In the genomic region with DNA sequence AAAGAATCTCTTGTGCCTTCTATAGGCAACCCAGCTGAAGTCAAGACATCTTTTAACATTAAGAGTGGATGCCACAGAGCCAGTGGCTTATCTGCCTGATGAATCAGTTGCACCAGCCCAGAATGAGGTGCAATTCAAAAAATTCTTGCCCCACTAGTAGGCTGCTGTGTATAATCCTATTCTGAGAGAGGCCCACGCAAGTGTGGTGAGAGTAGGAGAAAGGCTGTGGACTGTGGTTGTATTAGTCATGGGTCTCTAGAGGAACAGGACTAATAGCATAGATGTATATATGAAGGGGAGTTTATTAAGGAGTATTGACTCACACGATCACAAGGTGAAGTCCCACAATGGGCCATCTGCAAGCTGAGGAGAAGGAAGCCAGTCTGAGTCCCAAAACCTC, we compare ENCODE assay signal across 15 cellular contexts.
DNase-seq lines count a peak whose midpoint lies in the region; ATAC-seq, FAIRE-seq and TF ChIP-seq lines count a peak whose summit lies in the region.
"Had no signal": no experiment of that assay in that cellular context is flagged by ENCODE, and none has a peak within 500 bp of the region (broad histone marks: within the 10 kb centered on the region; RNA-seq: fewer than 3 reads in every experiment).

No MANE protein-coding gene starts in this region.

- H3K27ac Mint-ChIP-seq in activated T-helper 1 cell treated with anti-CD3 and anti-CD28 coated beads, Interleukin-12 subunit alpha, Interleukin-12 subunit beta, Interleukin-2, Interleukin-4 antibody, amounts not matched to agents 30 ng/mL and 10 ng/mL and 1 ng/mL, durations not matched to agents 14 hours and 24 hours and 36 hours = no peak overlapping the region
- H3K27ac Mint-ChIP-seq: endodermal cell, memory B cell, WTC11 had no signal

- no peak for FAIRE-seq in bronchial epithelial cell (lab: Jason Lieb, UNC)
- FAIRE-seq: GM12878, H54 had no signal

- no peaks in the 10 kb centered on the region for H3K9me3 Mint-ChIP-seq in activated T-helper 1 cell treated with anti-CD3 and anti-CD28 coated beads, Interleukin-12 subunit alpha, Interleukin-12 subunit beta, Interleukin-2, Interleukin-4 antibody, amounts not matched to agents 30 ng/mL and 10 ng/mL and 1 ng/mL, durations not matched to agents 14 hours and 24 hours and 36 hours

- H3K4me3 ChIP-seq in bronchial epithelial cell (ENCODE audit: low read depth, low read length) = no peak overlapping the region
- H3K4me3 ChIP-seq: GM12878, psoas muscle had no signal

- H3K4me3 Mint-ChIP-seq in activated T-helper 1 cell treated with anti-CD3 and anti-CD28 coated beads, Interleukin-12 subunit alpha, Interleukin-12 subunit beta, Interleukin-2, Interleukin-4 antibody, amounts not matched to agents 30 ng/mL and 10 ng/mL and 1 ng/mL, durations not matched to agents 14 hours and 24 hours and 36 hours = no peak overlapping the region
- H3K4me3 Mint-ChIP-seq: endodermal cell, memory B cell, WTC11 had no signal

- H3K4me1 Mint-ChIP-seq in activated T-helper 1 cell treated with anti-CD3 and anti-CD28 coated beads, Interleukin-12 subunit alpha, Interleukin-12 subunit beta, Interleukin-2, Interleukin-4 antibody, amounts not matched to agents 30 ng/mL and 10 ng/mL and 1 ng/mL, durations not matched to agents 14 hours and 24 hours and 36 hours (ENCODE audit: low read depth) = peaks cover 27% of the 10 kb centered on the region
- H3K4me1 Mint-ChIP-seq: memory B cell, WTC11 had no signal

- intact Hi-C loops in activated T-helper 1 cell treated with anti-CD3 and anti-CD28 coated beads, Interleukin-12 subunit alpha, Interleukin-12 subunit beta, Interleukin-2, Interleukin-4 antibody, amounts not matched to agents 30 ng/mL and 10 ng/mL and 1 ng/mL, durations not matched to agents 14 hours and 24 hours and 36 hours (cut with micrococcal nuclease) = loop anchor here (2.0 to 10.0 kb wide), 4 partner anchors 25 to 1939 kb away; partner anchors contain the start of gene KRTAP21-3

- peak; percentile 43 for DNase-seq in GM03348 (ENCODE audit: low spot score)
- peak; percentile 65 for DNase-seq in M059J (ENCODE audit: low read depth)
- peak; percentile 41 for DNase-seq in bronchial epithelial cell (ENCODE audit: low read depth)
- DNase-seq in stimulated activated CD4-positive, alpha-beta T cell treated with anti-CD3 and anti-CD28 coated beads, Interleukin-2, amount 100 ng/mL, for 48 hours = peak; percentile 23 to 45
- no peak for DNase-seq in activated T-helper 1 cell treated with anti-CD3 and anti-CD28 coated beads, Interleukin-12 subunit alpha, Interleukin-12 subunit beta, Interleukin-2, Interleukin-4 antibody, amounts not matched to agents 30 ng/mL and 10 ng/mL and 1 ng/mL, durations not matched to agents 14 hours and 24 hours and 36 hours (ENCODE audit: low spot score)
- no peak for DNase-seq in occipital lobe (lab: John Stamatoyannopoulos, UW)
- DNase-seq: endodermal cell, KG1, psoas muscle, Right ventricle myocardium superior had no signal

- H3K27me3 Mint-ChIP-seq in activated T-helper 1 cell treated with anti-CD3 and anti-CD28 coated beads, Interleukin-12 subunit alpha, Interleukin-12 subunit beta, Interleukin-2, Interleukin-4 antibody, amounts not matched to agents 30 ng/mL and 10 ng/mL and 1 ng/mL, durations not matched to agents 14 hours and 24 hours and 36 hours (ENCODE audit: insufficient read depth) = no peaks in the 10 kb centered on the region
- H3K27me3 Mint-ChIP-seq: memory B cell had no signal

- no peaks in the 10 kb centered on the region for H3K36me3 ChIP-seq in bronchial epithelial cell (ENCODE audit: control insufficient read depth, insufficient read depth, low read length)

- no peak for TF ChIP-seq CTCF in bronchial epithelial cell (IDR thresholded peaks at IDR 0.05; ENCODE audit: insufficient read depth, low read length, severe bottlenecking)

- H3K27me3 ChIP-seq in bronchial epithelial cell (ENCODE audit: control insufficient read depth, insufficient read depth, low read length) = no peaks in the 10 kb centered on the region

- H3K36me3 Mint-ChIP-seq in activated T-helper 1 cell treated with anti-CD3 and anti-CD28 coated beads, Interleukin-12 subunit alpha, Interleukin-12 subunit beta, Interleukin-2, Interleukin-4 antibody, amounts not matched to agents 30 ng/mL and 10 ng/mL and 1 ng/mL, durations not matched to agents 14 hours and 24 hours and 36 hours (ENCODE audit: low read depth) = peaks cover 23% of the 10 kb centered on the region
- H3K36me3 Mint-ChIP-seq: WTC11 had no signal

- no peak for ATAC-seq in HG03378 (IDR thresholded peaks at IDR 0.05; ENCODE audit: unreplicated experiment)
- ATAC-seq: GM12878, psoas muscle, WTC11 had no signal

Comparison
In these comparisons a context has a peak if more than half of its experiments do, and no peak if none do; other contexts are left out.
1. DNase-seq: peak in GM03348 (single experiment), M059J (single experiment), bronchial epithelial cell (single experiment) and stimulated activated CD4-positive, alpha-beta T cell treated with anti-CD3 and anti-CD28 coated beads, Interleukin-2, amount 100 ng/mL, for 48 hours (2 of 2); none in activated T-helper 1 cell treated with anti-CD3 and anti-CD28 coated beads, Interleukin-12 subunit alpha, Interleukin-12 subunit beta, Interleukin-2, Interleukin-4 antibody, amounts not matched to agents 30 ng/mL and 10 ng/mL and 1 ng/mL, durations not matched to agents 14 hours and 24 hours and 36 hours (single experiment) and occipital lobe (single experiment).